8 cellular contexts compared by ENCODE assay signal in genomic region chr2:26577442-26578433, GRCh38.
A peak's percentile ranks its signal among the peaks of the same experiment; 100 is the strongest.
DNase-seq lines count a peak whose midpoint lies in the region; ATAC-seq, FAIRE-seq and TF ChIP-seq lines count a peak whose summit lies in the region.

No MANE protein-coding gene starts in this region.

- peaks cover 15% of the 10 kb centered on the region for H3K4me1 Mint-ChIP-seq in neural progenitor cell

- TF ChIP-seq CTCF in D721Med (IDR thresholded peaks at IDR 0.05; ENCODE audit: insufficient read depth, missing control alignments) (peak; percentile 95), neural progenitor cell (IDR thresholded peaks at IDR 0.05) (peak; percentile 94)

- peak; percentile 88 for DNase-seq in D721Med (ENCODE audit: insufficient read length, low spot score)
- peak in 46 of 76 experiments; percentile 7 to 67 (median 26) for DNase-seq in HUDEP-2 (lab: John Stamatoyannopoulos, UW; ENCODE audit: unreplicated experiment in 76 of 76)
- peak; percentile 10 for DNase-seq in OCI-M2 (lab: John Stamatoyannopoulos, UW; ENCODE audit: unreplicated experiment)
- peak; percentile 68 for DNase-seq in activated T-cell treated with anti-CD3 and anti-CD28 coated beads, Interleukin-2, amount 50 U/mL, for 1 hour
- DNase-seq in fibroblast of peridontal ligament (ENCODE audit: extremely low read depth) = peak; percentile 48
- peak; percentile 89 for DNase-seq in neural progenitor cell (ENCODE audit: low spot score)
- peak; percentile 71 for DNase-seq in superior temporal gyrus (ENCODE audit: extremely low spot score)

- no peak for ATAC-seq in GM21390 (IDR thresholded peaks at IDR 0.05; ENCODE audit: unreplicated experiment)

- H3K9ac ChIP-seq in neural progenitor cell = no peak overlapping the region

- FAIRE-seq in D721Med (lab: Jason Lieb, UNC) = no peak

- H3K27ac ChIP-seq in neural progenitor cell = no peak overlapping the region

- no peaks in the 10 kb centered on the region for H3K36me3 Mint-ChIP-seq in neural progenitor cell

- H3K36me3 ChIP-seq in neural progenitor cell = no peaks in the 10 kb centered on the region

- H3K27me3 Mint-ChIP-seq in neural progenitor cell (ENCODE audit: insufficient read depth, low read depth) = peaks cover 20% of the 10 kb centered on the region

- H3K9me3 ChIP-seq in neural progenitor cell (ENCODE audit: low read depth) = no peaks in the 10 kb centered on the region

- no peaks in the 10 kb centered on the region for H3K9me3 Mint-ChIP-seq in neural progenitor cell

- H3K4me2 ChIP-seq in neural progenitor cell = no peak overlapping the region

- H2AFZ ChIP-seq in neural progenitor cell (replicated peaks) = peak overlapping the region; percentile 55

- no peak overlapping the region for H3K4me3 ChIP-seq in neural progenitor cell

- peak overlapping the region; percentile 1 for H3K4me3 Mint-ChIP-seq in neural progenitor cell

- H3K27me3 ChIP-seq in neural progenitor cell = peaks cover 19% of the 10 kb centered on the region

- no peaks in the 10 kb centered on the region for H3K79me2 ChIP-seq in neural progenitor cell (ENCODE audit: low read depth)

- H3K4me1 ChIP-seq in neural progenitor cell = no peaks in the 10 kb centered on the region

- H4K20me1 ChIP-seq in neural progenitor cell (ENCODE audit: low read depth) = no peaks in the 10 kb centered on the region

- H3F3A ChIP-seq in neural progenitor cell (ENCODE audit: low read depth) = no peaks in the 10 kb centered on the region

- peak overlapping the region; percentile 50 for H3K27ac Mint-ChIP-seq in neural progenitor cell

Comparison
In these comparisons a context has a peak if more than half of its experiments do, and no peak if none do; other contexts are left out.
1. DNase-seq: peak in every context shown above with its lines; median percentile 89 in neural progenitor cell; 88 in D721Med; 71 in superior temporal gyrus; 68 in activated T-cell treated with anti-CD3 and anti-CD28 coated beads, Interleukin-2, amount 50 U/mL, for 1 hour; 48 in fibroblast of peridontal ligament; 26 in HUDEP-2; 10 in OCI-M2.